In genomic region chr3:31767920-31768319, GRCh38 we compare ENCODE assay signal across 31 cellular contexts.
"Had no signal": no experiment of that assay in that cellular context is flagged by ENCODE, and none has a peak within 500 bp of the region (broad histone marks: within the 10 kb centered on the region; RNA-seq: fewer than 3 reads in every experiment).

No MANE protein-coding gene starts in this region.

- H3K9me3 ChIP-seq: adrenal gland, body of pancreas, colonic mucosa, esophagus squamous epithelium, pancreas, psoas muscle, sigmoid colon, tibial nerve had no signal

- H3K27ac ChIP-seq: adrenal gland, body of pancreas, colonic mucosa, epithelial cell of prostate, esophagus squamous epithelium, pancreas, psoas muscle, sigmoid colon, tibial nerve had no signal

- H3K27me3 ChIP-seq: adrenal gland, body of pancreas, colonic mucosa, esophagus squamous epithelium, pancreas, sigmoid colon, tibial nerve had no signal

- DNase-seq: activated CD4-positive, alpha-beta T cell treated with anti-CD3 and anti-CD28 coated beads for 36 hours; activated CD4-positive, CD25-positive, alpha-beta regulatory T cell; activated gamma-delta T cell treated with Interleukin-2 at 50 U/mL for 16 hours; activated T-cell treated with anti-CD3 and anti-CD28 coated beads, Interleukin-2, amount 50 U/mL, for 4 hours; adrenal gland; aorta; body of pancreas; colonic mucosa; effector CD8-positive, alpha-beta T cell; esophagus squamous epithelium; foreskin melanocyte; islet precursor cell; left cardiac atrium; left ventricle myocardium superior; naive B cell; nucleus accumbens; pancreas; psoas muscle; sigmoid colon; small intestine; stimulated activated CD4-positive, alpha-beta T cell treated with anti-CD3 and anti-CD28 coated beads, Interleukin-4, amount 100 ng/mL, for 4 hours; stimulated activated CD8-positive, alpha-beta memory T cell treated with anti-CD3 and anti-CD28 coated beads, Interleukin-4, amount 100 ng/mL, for 48 hours; stimulated activated naive CD4-positive, alpha-beta T cell; T-cell had no signal

- H3K36me3 Mint-ChIP-seq: activated naive CD4-positive, alpha-beta T cell treated with anti-CD3 and anti-CD28 coated beads, Interleukin-2, amount 50 U/mL, for 24 hours; mesothelial cell of epicardium; T-cell had no signal

- H3K9me3 Mint-ChIP-seq: activated naive CD4-positive, alpha-beta T cell treated with anti-CD3 and anti-CD28 coated beads, Interleukin-2, amount 50 U/mL, for 24 hours; activated T-cell treated with anti-CD3 and anti-CD28 coated beads, Interleukin-2, amount 50 U/mL, for 4 hours; activated T-helper 17 cell treated with anti-CD3 and anti-CD28 coated beads, Interleukin-2, amount 50 U/mL, for 72 hours; mesothelial cell of epicardium; naive B cell; neural crest cell; T-cell; T-helper 2 cell treated with Interferon-gamma antibody and Interleukin-4, amounts not matched to agents 5 μg/mL and 100 μg/mL, for 36 hours had no signal

- H3K36me3 ChIP-seq: adrenal gland, colonic mucosa, esophagus squamous epithelium, pancreas, sigmoid colon, tibial nerve had no signal

- H3K4me3 ChIP-seq: adrenal gland, body of pancreas, colonic mucosa, esophagus squamous epithelium, pancreas, psoas muscle, sigmoid colon, tibial nerve had no signal

- ATAC-seq: activated T-helper 17 cell treated with anti-CD3 and anti-CD28 coated beads, Interleukin-2, amount 50 U/mL, for 72 hours; T-cell had no signal

- H3K4me3 Mint-ChIP-seq: activated CD4-positive, alpha-beta T cell treated with anti-CD3 and anti-CD28 coated beads for 36 hours; activated naive CD4-positive, alpha-beta T cell treated with anti-CD3 and anti-CD28 coated beads, Interleukin-2, amount 50 U/mL, for 24 hours; activated T-cell treated with anti-CD3 and anti-CD28 coated beads, Interleukin-2, amount 50 U/mL, for 4 hours; activated T-helper 17 cell treated with anti-CD3 and anti-CD28 coated beads, Interleukin-2, amount 50 U/mL, for 72 hours; mesothelial cell of epicardium; neural crest cell; T-cell; T-helper 2 cell treated with Interferon-gamma antibody and Interleukin-4, amounts not matched to agents 5 μg/mL and 100 μg/mL, for 36 hours had no signal

- H3K4me1 ChIP-seq: adrenal gland, body of pancreas, colonic mucosa, pancreas, psoas muscle, tibial nerve had no signal

- H3K27me3 Mint-ChIP-seq: activated naive CD4-positive, alpha-beta T cell treated with anti-CD3 and anti-CD28 coated beads, Interleukin-2, amount 50 U/mL, for 24 hours; naive B cell had no signal

- H3K27ac Mint-ChIP-seq: activated CD4-positive, alpha-beta T cell treated with anti-CD3 and anti-CD28 coated beads for 36 hours; activated T-helper 17 cell treated with anti-CD3 and anti-CD28 coated beads, Interleukin-2, amount 50 U/mL, for 72 hours; T-cell had no signal
